ENCODE assay signal across 5 cellular contexts in genomic region chr22:32360096-32360495, GRCh38. TPM values are rescaled to one million over a fixed set of nuclear protein-coding genes. Genes with fewer than 3 reads are reported as not detected.
"Had no signal": no experiment of that assay in that cellular context is flagged by ENCODE, and none has a peak within 500 bp of the region (broad histone marks: within the 10 kb centered on the region; RNA-seq: fewer than 3 reads in every experiment).

No MANE protein-coding gene starts in this region.

RNA-seq across cellular contexts. Expression of gene RFPL3, which starts 2.4 kb away (rescaled TPM):
- total RNA-seq: HepG2, HT-29, HT1080, IMR-90 had no signal
- polyA plus RNA-seq: HepG2, IgD-negative memory B cell, IMR-90 had no signal
